Comparison of ENCODE assay signal across 18 cellular contexts in genomic region chr22:31583861-31584485, GRCh38.
A peak's percentile ranks its signal among the peaks of the same experiment; 100 is the strongest.
DNase-seq lines count a peak whose midpoint lies in the region; ATAC-seq, FAIRE-seq and TF ChIP-seq lines count a peak whose summit lies in the region.
"Had no signal": no experiment of that assay in that cellular context is flagged by ENCODE, and none has a peak within 500 bp of the region (broad histone marks: within the 10 kb centered on the region; RNA-seq: fewer than 3 reads in every experiment).

No MANE protein-coding gene starts in this region.

- peak overlapping the region; percentile 44 for H3K27ac Mint-ChIP-seq in activated CD4-positive, alpha-beta T cell treated with anti-CD3 and anti-CD28 coated beads, Interleukin-2, amount 10 ng/mL, durations not matched to agents 7 days and 5 days
- H3K27ac Mint-ChIP-seq: neural progenitor cell had no signal

- no peaks in the 10 kb centered on the region for H3K9me3 Mint-ChIP-seq in activated CD4-positive, alpha-beta T cell treated with anti-CD3 and anti-CD28 coated beads, Interleukin-2, amount 10 ng/mL, durations not matched to agents 7 days and 5 days
- H3K9me3 Mint-ChIP-seq: neural progenitor cell had no signal

- 88% methylated on average over 3 of the region's 3 CpGs for WGBS in SK-N-SH (ENCODE audit: low lambda C conversion rate)

- H4K20me1 ChIP-seq in SK-N-SH (ENCODE audit: insufficient read depth): no peaks in the 10 kb centered on the region
- H4K20me1 ChIP-seq in endothelial cell of umbilical vein (replicated peaks; ENCODE audit: control insufficient read depth, extremely low read depth, insufficient read depth, low read length): no peaks in the 10 kb centered on the region

- dilution Hi-C loops in endothelial cell of umbilical vein (cut with MboI; ENCODE audit: extremely low pct_ligation_motif_present, low sequenced_read_pairs): no loop called here

- no peaks in the 10 kb centered on the region for H3K9me1 ChIP-seq in endothelial cell of umbilical vein (replicated peaks; ENCODE audit: control insufficient read depth, extremely low read depth, insufficient read depth, low read length)

- H3K4me1 ChIP-seq in SK-N-SH (ENCODE audit: control insufficient read depth in 1 of 2, insufficient read depth in 2 of 2, low read depth in 1 of 2, low read length in 1 of 2) (0 out of 4 replicates have a peak, but pooled peaks cover 0 to 18% of the 10 kb centered on the region in 2 experiments), endothelial cell of umbilical vein (ENCODE audit: control insufficient read depth, extremely low read depth, insufficient read depth, low read length) (peaks cover 22% of the 10 kb centered on the region)
- H3K4me1 ChIP-seq: neural progenitor cell had no signal

- peak; percentile 87 for FAIRE-seq in endothelial cell of umbilical vein (lab: Jason Lieb, UNC)
- no peak for FAIRE-seq in RCC 7860 (lab: Jason Lieb, UNC)
- FAIRE-seq: A204.1, GM12891 had no signal

- H3K9me2 ChIP-seq in SK-N-SH: no peaks in the 10 kb centered on the region

- peaks cover 24 to 25% of the 10 kb centered on the region in 2 experiments for H3K36me3 ChIP-seq in SK-N-SH (replicated peaks in 1 of 2; ENCODE audit: control insufficient read depth in 1 of 2, insufficient read depth in 2 of 2, low read length in 1 of 2)
- peaks cover 0 to 6% of the 10 kb centered on the region in 2 experiments for H3K36me3 ChIP-seq in endothelial cell of umbilical vein (ENCODE audit: control insufficient read depth in 2 of 2, extremely low read depth in 1 of 2, insufficient read depth in 2 of 2, low read length in 2 of 2)
- H3K36me3 ChIP-seq: neural progenitor cell had no signal

- H2AFZ ChIP-seq in SK-N-SH (ENCODE audit: low read depth) (no peak overlapping the region), endothelial cell of umbilical vein (ENCODE audit: low read depth, low read length) (peak overlapping the region; percentile 82)
- H2AFZ ChIP-seq: neural progenitor cell had no signal

- POLR2A ChIA-PET in activated CD4-positive, alpha-beta T cell treated with anti-CD3 and anti-CD28 coated beads, Interleukin-2, amount 10 ng/mL, durations not matched to agents 7 days and 5 days (lab: Charles Lee): no interaction called here
- POLR2A ChIA-PET in SK-N-SH (lab: Yijun Ruan, JAX) (no interaction called here), endothelial cell of umbilical vein (lab: Charles Lee) (no interaction called here)

- no peak for DNase-seq in activated CD4-positive, alpha-beta T cell treated with anti-CD3 and anti-CD28 coated beads, Interleukin-2, amount 10 ng/mL, durations not matched to agents 7 days and 5 days
- no peak for DNase-seq in activated CD4-positive, alpha-beta T cell treated with anti-CD3 and anti-CD28 coated beads for 48 hours
- no peak for DNase-seq in SK-N-SH
- peak; percentile 45 for DNase-seq in endothelial cell of umbilical vein (ENCODE audit: low read depth, low spot score)
- DNase-seq in renal cortical epithelial cell (ENCODE audit: low read depth): peak; percentile 42
- no peak for DNase-seq in UCSD-AML1 (lab: John Stamatoyannopoulos, UW; ENCODE audit: unreplicated experiment)
- no peak for DNase-seq in RCC 7860 (ENCODE audit: low spot score)
- DNase-seq: activated naive CD4-positive, alpha-beta T cell treated with Interleukin-2 at 50 U/mL for 16 hours; cortex of kidney; DMS153; NCI-H1694 treated with DMSO at 0.1 percent for 48 hours; NCI-H82; spleen had no signal

- CTCF ChIA-PET in activated CD4-positive, alpha-beta T cell treated with anti-CD3 and anti-CD28 coated beads, Interleukin-2, amount 10 ng/mL, durations not matched to agents 7 days and 5 days (lab: Charles Lee): interaction anchor here (0.5 to 1.0 kb wide), 4 partner anchors 10 to 268 kb away, joined by 3 read pairs; partner anchors contain the start of gene PATZ1
- CTCF ChIA-PET in SK-N-SH (lab: Yijun Ruan, JAX) (interaction anchor here (0.9 to 1.1 kb wide), 3 partner anchors 28 to 51 kb away, joined by 3 to 4 read pairs (median 3); no protein-coding TSS in a partner anchor), endothelial cell of umbilical vein (lab: Charles Lee) (interaction anchor here (0.6 to 2.3 kb wide), 7 partner anchors 23 to 132 kb away, joined by 3 to 8 read pairs (median 4); no protein-coding TSS in a partner anchor)

- H3K9ac ChIP-seq in SK-N-SH (no peak overlapping the region), endothelial cell of umbilical vein (replicated peaks; ENCODE audit: extremely low read depth, insufficient read depth, low read length) (peak overlapping the region; percentile 38)
- H3K9ac ChIP-seq: neural progenitor cell had no signal

- TF ChIP-seq CTCF in SK-N-SH (IDR thresholded peaks at IDR 0.05) (no peak), endothelial cell of umbilical vein (IDR thresholded peaks at IDR 0.05; ENCODE audit: extremely low read depth in 1 of 2, insufficient read depth in 1 of 2, low read depth in 1 of 2, low read length in 2 of 2) (no peak)

- TF ChIP-seq RAD21 in SK-N-SH (IDR thresholded peaks at IDR 0.05; ENCODE audit: low read length): no peak

- peak overlapping the region; percentile 38 for H3K4me2 ChIP-seq in SK-N-SH
- peak overlapping the region; percentile 68 for H3K4me2 ChIP-seq in endothelial cell of umbilical vein (ENCODE audit: insufficient read depth, low read length)
- H3K4me2 ChIP-seq: neural progenitor cell had no signal

- no peak for TF ChIP-seq POLR2A in endothelial cell of umbilical vein (IDR thresholded peaks at IDR 0.05; ENCODE audit: low read depth, low read length)

- H3K4me1 Mint-ChIP-seq in activated CD4-positive, alpha-beta T cell treated with anti-CD3 and anti-CD28 coated beads, Interleukin-2, amount 10 ng/mL, durations not matched to agents 7 days and 5 days: peaks cover 46% of the 10 kb centered on the region

- H3K27me3 ChIP-seq in SK-N-SH (ENCODE audit: insufficient read depth) (no peaks in the 10 kb centered on the region), endothelial cell of umbilical vein (ENCODE audit: control insufficient read depth in 2 of 2, insufficient read depth in 2 of 2, low read length in 2 of 2) (no peaks in the 10 kb centered on the region)
- H3K27me3 ChIP-seq: neural progenitor cell, spleen had no signal

- no peaks in the 10 kb centered on the region for H3K79me2 ChIP-seq in SK-N-SH (ENCODE audit: insufficient read depth)
- H3K79me2 ChIP-seq in endothelial cell of umbilical vein (ENCODE audit: control insufficient read depth, insufficient read depth, low read length): no peaks in the 10 kb centered on the region

- H3K9me3 ChIP-seq in SK-N-SH: no peaks in the 10 kb centered on the region
- no peaks in the 10 kb centered on the region for H3K9me3 ChIP-seq in endothelial cell of umbilical vein (replicated peaks; ENCODE audit: control insufficient read depth, insufficient read depth, low read length)
- H3K9me3 ChIP-seq: spleen had no signal

- no peaks in the 10 kb centered on the region for H3K27me3 Mint-ChIP-seq in activated CD4-positive, alpha-beta T cell treated with anti-CD3 and anti-CD28 coated beads, Interleukin-2, amount 10 ng/mL, durations not matched to agents 7 days and 5 days

- peaks cover 66% of the 10 kb centered on the region for H3K36me3 Mint-ChIP-seq in activated CD4-positive, alpha-beta T cell treated with anti-CD3 and anti-CD28 coated beads, Interleukin-2, amount 10 ng/mL, durations not matched to agents 7 days and 5 days (ENCODE audit: low read depth)

- H3K4me3 Mint-ChIP-seq in activated CD4-positive, alpha-beta T cell treated with anti-CD3 and anti-CD28 coated beads, Interleukin-2, amount 10 ng/mL, durations not matched to agents 7 days and 5 days: no peak overlapping the region
- H3K4me3 Mint-ChIP-seq: neural progenitor cell had no signal

- ATAC-seq in HG03196 (IDR thresholded peaks at IDR 0.05; ENCODE audit: unreplicated experiment): no peak
- ATAC-seq: activated CD4-positive, CD25-positive, alpha-beta regulatory T cell treated with anti-CD3 and anti-CD28 coated beads, Interleukin-2, amount 50 U/mL, for 24 hours had no signal

- H3K4me3 ChIP-seq in SK-N-SH (ENCODE audit: low read depth in 2 of 2, low read length in 1 of 2): no peak overlapping the region
- H3K4me3 ChIP-seq in endothelial cell of umbilical vein (replicated peaks in 1 of 3; ENCODE audit: insufficient read depth in 1 of 3, low read depth in 1 of 3, low read length in 3 of 3): peak overlapping the region in 1 of 3 experiments; percentile 27
- H3K4me3 ChIP-seq: neural progenitor cell, spleen had no signal

- TF ChIP-seq EP300 in SK-N-SH (IDR thresholded peaks at IDR 0.05; ENCODE audit: borderline replicate concordance in 1 of 2, low read depth in 1 of 2, low read length in 1 of 2): no peak

- no TSS peak for BruUV-seq in endothelial cell of umbilical vein (replicated peaks; lab: Mats Ljungman, UMichigan)

- intact Hi-C loops in endothelial cell of umbilical vein (cut with micrococcal nuclease): no loop called here

- peaks cover 5% of the 10 kb centered on the region for H3F3A ChIP-seq in SK-N-SH (replicated peaks; ENCODE audit: insufficient read depth)

- peak overlapping the region in 1 of 2 experiments; percentile 49; a peak in 2 of 4 replicates for H3K27ac ChIP-seq in SK-N-SH (ENCODE audit: low read depth in 2 of 2, low read length in 1 of 2)
- H3K27ac ChIP-seq in endothelial cell of umbilical vein (ENCODE audit: insufficient read depth, low read depth, low read length): peak overlapping the region; percentile 69
- H3K27ac ChIP-seq: neural progenitor cell had no signal

TF ChIP-seq in SK-N-SH, 30 proteins besides CTCF, POLR2A, EP300 and RAD21:
- TF ChIP-seq FOSL2 (IDR thresholded peaks at IDR 0.05; ENCODE audit: borderline replicate concordance, low read depth) (peak; percentile 16; the same call in 1 of the 2 replicates), MXI1 (IDR thresholded peaks at IDR 0.05; ENCODE audit: low read depth, low read length) (no peak)
TF ChIP-seq in SK-N-SH: peak in this region for 1.

TF ChIP-seq in endothelial cell of umbilical vein, 7 proteins besides CTCF, POLR2A, EP300 and RAD21:
- TF ChIP-seq POLR2AphosphoS5 (IDR thresholded peaks at IDR 0.05; ENCODE audit: insufficient read depth, low read depth, low read length): peak; percentile 27
- TF ChIP-seq EZH2 (IDR thresholded peaks at IDR 0.05; ENCODE audit: borderline replicate concordance, low read depth, low read length, severe bottlenecking): no peak
- TF ChIP-seq GATA2 (IDR thresholded peaks at IDR 0.05; ENCODE audit: insufficient read depth, insufficient read length, low read depth, low read length): no peak
- no peak for TF ChIP-seq JUN (IDR thresholded peaks at IDR 0.05; ENCODE audit: borderline replicate concordance, insufficient read depth, insufficient read length, low read depth)
- TF ChIP-seq, protein P1, sequence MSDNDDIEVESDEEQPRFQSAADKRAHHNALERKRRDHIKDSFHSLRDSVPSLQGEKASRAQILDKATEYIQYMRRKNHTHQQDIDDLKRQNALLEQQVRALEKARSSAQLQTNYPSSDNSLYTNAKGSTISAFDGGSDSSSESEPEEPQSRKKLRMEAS (IDR thresholded peaks at IDR 0.05; ENCODE audit: insufficient read depth, insufficient read length): no peak
- no peak for TF ChIP-seq MYC (IDR thresholded peaks at IDR 0.05; ENCODE audit: low read depth, low read length)
- no peak for TF ChIP-seq FOS (IDR thresholded peaks at IDR 0.05; ENCODE audit: borderline replicate concordance, insufficient read depth, low read length)

Comparison
In these comparisons a context has a peak if more than half of its experiments do, and no peak if none do; other contexts are left out.
1. DNase-seq: peak in endothelial cell of umbilical vein (single experiment) and renal cortical epithelial cell (single experiment); none in activated CD4-positive, alpha-beta T cell treated with anti-CD3 and anti-CD28 coated beads, Interleukin-2, amount 10 ng/mL, durations not matched to agents 7 days and 5 days (single experiment), activated CD4-positive, alpha-beta T cell treated with anti-CD3 and anti-CD28 coated beads for 48 hours (single experiment), SK-N-SH (single experiment), UCSD-AML1 (single experiment) and RCC 7860 (single experiment).